Comparison of ENCODE assay signal across 1 cellular context in genomic region chr18:24346254-24346653, GRCh38.
A peak's percentile ranks its signal among the peaks of the same experiment; 100 is the strongest.
TF ChIP-seq lines count a peak whose summit lies in the region.

No MANE protein-coding gene starts in this region.

TF ChIP-seq in GM12878, 131 proteins besides CTCF, POLR2A, EP300 and RAD21:
- no peak for TF ChIP-seq ZNF207 (IDR thresholded peaks at IDR 0.05; ENCODE audit: borderline replicate concordance)
- TF ChIP-seq ATF7 (IDR thresholded peaks at IDR 0.05; ENCODE audit: low read depth), result no peak
- no peak for TF ChIP-seq MAX (IDR thresholded peaks at IDR 0.05; ENCODE audit: low read depth, low read length)
- TF ChIP-seq KAT2A (conservative IDR thresholded peaks at IDR 0.05; ENCODE audit: control insufficient read depth, low read depth, low read length), result no peak
- TF ChIP-seq RUNX3 (IDR thresholded peaks at IDR 0.05; ENCODE audit: low read length), result 0 out of 2 replicates have a peak, but pooled peaks have one; percentile 27
- TF ChIP-seq ETV6 (conservative IDR thresholded peaks at IDR 0.05 in 1 of 2, IDR thresholded peaks at IDR 0.05 in 1 of 2; ENCODE audit: borderline replicate concordance in 1 of 2, low read depth in 1 of 2), result no peak
- TF ChIP-seq ASH2L (IDR thresholded peaks at IDR 0.05; ENCODE audit: borderline replicate concordance, low read depth), result no peak
- TF ChIP-seq ESRRA (IDR thresholded peaks at IDR 0.05; ENCODE audit: low read length), result no peak
